ENCODE assay signal across 22 cellular contexts in the genomic region with DNA sequence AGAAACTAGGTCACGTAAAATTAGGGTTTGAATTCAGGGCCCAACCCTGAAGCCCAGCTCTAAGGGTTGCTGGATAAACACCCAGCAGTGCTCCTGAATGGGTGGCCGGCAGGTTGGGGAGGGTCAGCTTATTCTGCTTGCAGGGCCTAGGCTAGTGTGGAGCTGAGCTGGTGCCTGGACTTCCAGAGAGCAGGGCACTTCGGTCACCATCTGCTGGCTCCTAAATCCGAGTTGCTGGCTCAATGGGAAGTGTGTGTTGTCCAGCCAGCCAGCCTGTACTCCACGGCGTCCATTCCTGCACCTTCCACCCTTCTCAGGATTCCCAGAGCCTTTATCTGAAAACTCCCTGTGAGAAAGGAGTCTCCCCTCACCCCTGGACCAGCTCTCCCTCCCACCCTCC. TPM values are rescaled to one million over a fixed set of nuclear protein-coding genes. Genes with fewer than 3 reads are reported as not detected.
DNase-seq lines count a peak whose midpoint lies in the region; ATAC-seq, FAIRE-seq and TF ChIP-seq lines count a peak whose summit lies in the region.
"Had no signal": no experiment of that assay in that cellular context is flagged by ENCODE, and none has a peak within 500 bp of the region (broad histone marks: within the 10 kb centered on the region; RNA-seq: fewer than 3 reads in every experiment).

No MANE protein-coding gene starts in this region.

- H4K91ac ChIP-seq in H1 (replicated peaks; ENCODE audit: insufficient read length, low read length), result no peak overlapping the region

- H2BK5ac ChIP-seq in H1 (ENCODE audit: low read depth, low read length), result no peak overlapping the region

- H3K9me3 ChIP-seq in heart right ventricle (peaks cover 0 to 7% (median 0%) of the 10 kb centered on the region in 11 donors), H1 (ENCODE audit: insufficient read depth in 2 of 2, low read depth in 1 of 2, low read length in 1 of 2) (no peaks in the 10 kb centered on the region; a peak in 1 of 4 replicates), neural progenitor cell (ENCODE audit: low read depth) (no peaks in the 10 kb centered on the region), spleen (peaks cover 0 to 5% (median 2%) of the 10 kb centered on the region in 8 donors), ascending aorta (no peaks in the 10 kb centered on the region), kidney (ENCODE audit: control insufficient read depth in 1 of 2, low read length in 2 of 2) (peaks cover 0 to 6% of the 10 kb centered on the region in 2 donors)

- H4K20me1 ChIP-seq in H1 (replicated peaks in 1 of 2; ENCODE audit: control insufficient read depth in 1 of 2, insufficient read depth in 2 of 2, low read length in 2 of 2) (peaks cover 0 to 2% of the 10 kb centered on the region in 2 experiments), neural progenitor cell (ENCODE audit: low read depth) (no peaks in the 10 kb centered on the region)

- H3K4me2 ChIP-seq in H1 (ENCODE audit: insufficient read depth in 1 of 2, low read depth in 2 of 2, low read length in 2 of 2) (peak overlapping the region in 1 of 2 experiments; percentile 14; a peak in 2 of 4 replicates), neural progenitor cell (peak overlapping the region; percentile 63)
- H3K4me2 ChIP-seq: A549 had no signal

- peaks cover 0 to 72% (median 53%) of the 10 kb centered on the region in 7 donors for H3K27me3 ChIP-seq in heart right ventricle
- H3K27me3 ChIP-seq in H1 (replicated peaks in 1 of 4; ENCODE audit: control insufficient read depth in 3 of 4, extremely low read depth in 1 of 4, insufficient read depth in 3 of 4, low read length in 3 of 4), result peaks cover 0 to 18% (median 10%) of the 10 kb centered on the region in 4 experiments; a peak in 4 of 7 replicates
- peaks cover 2% of the 10 kb centered on the region for H3K27me3 ChIP-seq in neural progenitor cell
- peaks cover 0 to 73% (median 7%) of the 10 kb centered on the region in 7 donors for H3K27me3 ChIP-seq in spleen (replicated peaks in 1 of 7)
- no peaks in the 10 kb centered on the region for H3K27me3 ChIP-seq in ascending aorta

- H2AK5ac ChIP-seq in H1 (ENCODE audit: low read depth, low read length), result no peak overlapping the region

- H2AFZ ChIP-seq in H1 (ENCODE audit: low read length), result no peak overlapping the region
- H2AFZ ChIP-seq in neural progenitor cell (replicated peaks), result peak overlapping the region; percentile 9

- H3K9ac ChIP-seq in H1 (replicated peaks in 1 of 4; ENCODE audit: extremely low read depth in 1 of 4, low read depth in 3 of 4, low read length in 3 of 4) (no peak overlapping the region), neural progenitor cell (no peak overlapping the region), kidney (ENCODE audit: low read length in 2 of 2) (no peak overlapping the region)

- H2BK12ac ChIP-seq in H1 (ENCODE audit: low read depth, low read length), result peak overlapping the region; percentile 9; the same call in 1 of the 2 replicates

- no peak overlapping the region for H3K27ac ChIP-seq in heart right ventricle
- no peak overlapping the region for H3K27ac ChIP-seq in H1 (ENCODE audit: low read depth, low read length)
- H3K27ac ChIP-seq in neural progenitor cell, result no peak overlapping the region
- no peak overlapping the region for H3K27ac ChIP-seq in spleen
- no peak overlapping the region for H3K27ac ChIP-seq in ascending aorta
- no peak overlapping the region for H3K27ac ChIP-seq in kidney (ENCODE audit: low read depth in 2 of 2, low read length in 2 of 2)

- TF ChIP-seq RAD21 in H1 (IDR thresholded peaks at IDR 0.05 in 1 of 2, conservative IDR thresholded peaks at IDR 0.05 in 1 of 2; ENCODE audit: low read depth in 2 of 2, low read length in 2 of 2), result no peak

- H3K14ac ChIP-seq in H1 (ENCODE audit: insufficient read length), result no peak overlapping the region

- H3K36me3 ChIP-seq in heart right ventricle (no peaks in the 10 kb centered on the region), H1 (ENCODE audit: control insufficient read depth in 2 of 4, insufficient read depth in 4 of 4, low read length in 3 of 4) (no peaks in the 10 kb centered on the region), neural progenitor cell (no peaks in the 10 kb centered on the region), spleen (no peaks in the 10 kb centered on the region), ascending aorta (no peaks in the 10 kb centered on the region), kidney (ENCODE audit: control insufficient read depth in 1 of 2, insufficient read depth in 2 of 2, low read length in 2 of 2) (no peaks in the 10 kb centered on the region)

- H3K4me1 Mint-ChIP-seq in neural progenitor cell, result peaks cover 18% of the 10 kb centered on the region
- H3K4me1 Mint-ChIP-seq: CD4-positive, CD25-positive, alpha-beta regulatory T cell had no signal

- no peak overlapping the region for H3K27ac Mint-ChIP-seq in neural progenitor cell
- H3K27ac Mint-ChIP-seq: CD4-positive, CD25-positive, alpha-beta regulatory T cell; CD8-positive, alpha-beta T cell had no signal

- intact Hi-C loops in cardiac septum (cut with DNase I), result no loop called here
- intact Hi-C loops in heart right ventricle (cut with DNase I), result no loop called here
- intact Hi-C loops in spleen (cut with DNase I; ENCODE audit: low total_unique reads), result no loop called here
- intact Hi-C loops in ascending aorta (cut with DNase I), result no loop called here
- intact Hi-C loops in kidney (cut with DNase I), result no loop called here

- TF ChIP-seq POLR2A in H1 (IDR thresholded peaks at IDR 0.05; ENCODE audit: control extremely low read depth in 1 of 2, low read depth in 2 of 2, low read length in 2 of 2), result no peak
- no peak for TF ChIP-seq POLR2A in spleen (IDR thresholded peaks at IDR 0.05)

- no peaks in the 10 kb centered on the region for H3K79me1 ChIP-seq in H1 (ENCODE audit: low read depth, low read length)

- no peaks in the 10 kb centered on the region for H3K36me3 Mint-ChIP-seq in neural progenitor cell
- H3K36me3 Mint-ChIP-seq: CD4-positive, CD25-positive, alpha-beta regulatory T cell; CD8-positive, alpha-beta T cell had no signal

- peaks cover 8% of the 10 kb centered on the region for H3K9me3 Mint-ChIP-seq in neural progenitor cell
- H3K9me3 Mint-ChIP-seq: CD8-positive, alpha-beta T cell had no signal

- H3K4ac ChIP-seq in H1 (replicated peaks; ENCODE audit: insufficient read length, low read depth, low read length), result peak overlapping the region; percentile 3

- WGBS in heart right ventricle, 2 donors, result 80 to 83% methylated on average over 6 of the region's 6 CpGs
- 91% methylated on average over 6 of the region's 6 CpGs; no CpG with 5 or more reads in 1 of the 2 experiments for WGBS in H1 (ENCODE audit: extremely low coverage in 1 of 2, insufficient coverage in 1 of 2, insufficient read length in 1 of 2, insufficient replicate concordance in 2 of 2, low coverage in 1 of 2, low lambda C conversion rate in 2 of 2, missing lambda C conversion rate in 1 of 2), 2 experiments
- WGBS in spleen, 5 donors, result 75 to 89% (median 79%) methylated on average over 6 of the region's 6 CpGs

- POLR2A ChIA-PET in H1 (lab: Charles Lee; ENCODE audit: partially characterized antibody), result no interaction called here

- H2BK15ac ChIP-seq in H1 (ENCODE audit: low read length), result no peak overlapping the region

- no peak for TF ChIP-seq CTCF in heart right ventricle (IDR thresholded peaks at IDR 0.05)
- TF ChIP-seq CTCF in H1 (IDR thresholded peaks at IDR 0.05; ENCODE audit: control extremely low read depth in 1 of 3, insufficient read depth in 1 of 3, low read depth in 1 of 3, low read length in 3 of 3), result no peak
- TF ChIP-seq CTCF in neural progenitor cell (IDR thresholded peaks at IDR 0.05), result no peak
- TF ChIP-seq CTCF in spleen (IDR thresholded peaks at IDR 0.05 in 8 of 11, conservative IDR thresholded peaks at IDR 0.05 in 3 of 11), result no peak
- no peak for TF ChIP-seq CTCF in ascending aorta (IDR thresholded peaks at IDR 0.05)
- TF ChIP-seq CTCF in kidney (IDR thresholded peaks at IDR 0.05; ENCODE audit: borderline replicate concordance, extremely low read depth, insufficient read depth), result no peak

- no peak overlapping the region for H3K4me3 Mint-ChIP-seq in neural progenitor cell
- H3K4me3 Mint-ChIP-seq: CD4-positive, CD25-positive, alpha-beta regulatory T cell; CD8-positive, alpha-beta T cell; H9 had no signal

- peaks cover 27% of the 10 kb centered on the region for H3F3A ChIP-seq in neural progenitor cell (ENCODE audit: low read depth)

- H3K18ac ChIP-seq in H1 (ENCODE audit: extremely low read depth, low read length), result no peak overlapping the region; the same call in 1 of the 2 replicates

- H4K5ac ChIP-seq in H1 (ENCODE audit: insufficient read length, low read depth, low read length), result no peak overlapping the region

- no peak overlapping the region for H2BK120ac ChIP-seq in H1 (replicated peaks; ENCODE audit: low read depth, low read length)

- peak overlapping the region; percentile 15; the same call in 1 of the 2 replicates for H2BK20ac ChIP-seq in H1 (ENCODE audit: low read length)

- H3K27me3 Mint-ChIP-seq in neural progenitor cell (ENCODE audit: insufficient read depth, low read depth), result peaks cover 3% of the 10 kb centered on the region

- no peaks in the 10 kb centered on the region for H3K23me2 ChIP-seq in H1 (ENCODE audit: low read depth, low read length)

- CTCF ChIA-PET in H1 (lab: Charles Lee; ENCODE audit: partially characterized antibody), result interaction anchor here (0.6 to 2.5 kb wide), 5 partner anchors 14 to 92 kb away, joined by 3 to 5 read pairs (median 3); no protein-coding TSS in a partner anchor

- H3K4me3 ChIP-seq in heart right ventricle (no peak overlapping the region), H1 (ENCODE audit: extremely low read depth in 1 of 4, insufficient read depth in 2 of 4, low read depth in 3 of 4, low read length in 4 of 4) (no peak overlapping the region), neural progenitor cell (no peak overlapping the region), spleen (no peak overlapping the region), ascending aorta (no peak overlapping the region), kidney (ENCODE audit: low read length in 2 of 2) (no peak overlapping the region)
- H3K4me3 ChIP-seq: A549 had no signal

- FAIRE-seq in H1 (lab: Jason Lieb, UNC) (no peak), kidney (lab: Jason Lieb, UNC) (no peak)
- FAIRE-seq: A549, G401.6, GM12892 had no signal

- no peaks in the 10 kb centered on the region for H3K4me1 ChIP-seq in heart right ventricle
- peaks cover 0 to 11% (median 8%) of the 10 kb centered on the region in 4 experiments; a peak in 5 of 7 replicates for H3K4me1 ChIP-seq in H1 (replicated peaks in 1 of 4; ENCODE audit: control insufficient read depth in 3 of 4, insufficient read depth in 4 of 4, low read length in 3 of 4)
- H3K4me1 ChIP-seq in neural progenitor cell, result peaks cover 33% of the 10 kb centered on the region
- H3K4me1 ChIP-seq in spleen, result no peaks in the 10 kb centered on the region
- H3K4me1 ChIP-seq in ascending aorta, result no peaks in the 10 kb centered on the region
- H3K4me1 ChIP-seq in kidney (ENCODE audit: control insufficient read depth in 1 of 2, insufficient read depth in 1 of 2, low read depth in 1 of 2, low read length in 2 of 2), result no peaks in the 10 kb centered on the region
- H3K4me1 ChIP-seq: A549 had no signal

- no peak overlapping the region for H3K23ac ChIP-seq in H1 (ENCODE audit: insufficient read length)

- ATAC-seq in heart right ventricle, result no peak
- ATAC-seq: A549; CD8-positive, alpha-beta T cell; HCT116 had no signal

- DNase-seq in cardiac septum (ENCODE audit: low spot score), result peak; percentile 38
- no peak for DNase-seq in heart right ventricle
- no peak for DNase-seq in H1 (ENCODE audit: low read depth in 1 of 2, low spot score in 2 of 2)
- DNase-seq in neural progenitor cell (ENCODE audit: low spot score), result no peak
- DNase-seq in spleen, result peak; percentile 53
- no peak for DNase-seq in ascending aorta (ENCODE audit: low spot score in 2 of 2)
- no peak for DNase-seq in kidney
- no peak for DNase-seq in AML-193 (lab: John Stamatoyannopoulos, UW)
- DNase-seq: 8988T; ACHN; C1 segment of cervical spinal cord; Caco-2; CD4-positive, CD25-positive, alpha-beta regulatory T cell; CD8-positive, alpha-beta T cell; DMS153; DND-41; H9 had no signal

- H3K56ac ChIP-seq in H1 (replicated peaks; ENCODE audit: insufficient read length, low read depth, low read length), result no peak overlapping the region

- no peak for TF ChIP-seq EP300 in H1 (IDR thresholded peaks at IDR 0.05; ENCODE audit: borderline replicate concordance in 1 of 2, low read depth in 2 of 2, low read length in 2 of 2)

- no peaks in the 10 kb centered on the region for H3K79me2 ChIP-seq in H1 (ENCODE audit: control insufficient read depth in 1 of 2, insufficient read depth in 2 of 2, low read length in 2 of 2)
- no peaks in the 10 kb centered on the region for H3K79me2 ChIP-seq in neural progenitor cell (ENCODE audit: low read depth)

- peak overlapping the region; percentile 60; the same call in 1 of the 2 replicates for H4K8ac ChIP-seq in H1 (ENCODE audit: extremely low read depth, insufficient read depth, low read length)

RNA-seq across cellular contexts. Expression of a gene that starts 23.0 kb away (rescaled TPM):
- 0.24 TPM for total RNA-seq in cardiac septum
- under 1 TPM in 4 of 10 donors, not detected in 6; 0.05 to 0.28 (median 0.11) TPM for total RNA-seq in heart right ventricle
- polyA plus RNA-seq in heart right ventricle, result not detected
- not detected in 2 replicates for total RNA-seq in H1 (2021; fragmentation: NEBNext Ultra II Directional; extraction: Animal tissue kit (Norgen Biotek cat#: 25700))
- polyA plus RNA-seq in H1 (2011; rRNA removed), result under 0.01 TPM in 1 of 2 replicates, not detected in the other
- under 0.01 TPM for polyA plus RNA-seq in H1 (2011; cell fraction: cytosol; rRNA removed)
- 0.03 TPM for polyA plus RNA-seq in H1 (2011; cell fraction: nucleus; rRNA removed)
- polyA plus RNA-seq in H1 (2012, experiment 1 of 2), result not detected in 4 replicates
- not detected for polyA plus RNA-seq in H1 (2012, experiment 2 of 2)
- polyA plus RNA-seq in H1 (2013, experiment 1 of 2), result not detected
- not detected for polyA plus RNA-seq in H1 (2013, experiment 2 of 2)
- polyA minus RNA-seq in H1 (2011; rRNA and poly(A)+ RNA removed), result not detected in 2 replicates
- not detected for polyA minus RNA-seq in H1 (2011; cell fraction: cytosol; rRNA and poly(A)+ RNA removed)
- not detected for polyA minus RNA-seq in H1 (2011; cell fraction: nucleus; rRNA and poly(A)+ RNA removed)
- total RNA-seq in neural progenitor cell (ENCODE audit: low replicate concordance), result not detected in 2 replicates
- under 1 TPM in 1 of 7 donors, not detected in 6; 0.06 TPM for total RNA-seq in spleen
- polyA plus RNA-seq in spleen, result under 1 TPM in 2 of 3 donors, not detected in 1; under 0.01 TPM
- total RNA-seq in ascending aorta, result not detected
- total RNA-seq in kidney, result not detected
- polyA plus RNA-seq in kidney (ENCODE audit: insufficient read depth, low read depth, low replicate concordance), result 0.04 TPM
- total RNA-seq: CD4-positive, CD25-positive, alpha-beta regulatory T cell; CD8-positive, alpha-beta T cell; H4; H9 had no signal
- polyA plus RNA-seq: CD4-positive, CD25-positive, alpha-beta regulatory T cell had no signal

RNA-seq across cellular contexts. Expression of a gene that starts 56.1 kb away (rescaled TPM):
- total RNA-seq in cardiac septum, result 49.0 TPM
- total RNA-seq in heart right ventricle, result 10 to 100 TPM; 49.0 to 74.0 (median 51.8) TPM
- 10 to 100 TPM; 40.3 to 53.9 TPM for polyA plus RNA-seq in heart right ventricle
- 41.1 and 47.4 TPM in 2 replicates for total RNA-seq in H1 (2021; fragmentation: NEBNext Ultra II Directional; extraction: Animal tissue kit (Norgen Biotek cat#: 25700))
- 12.7 and 22.9 TPM in 2 replicates for polyA plus RNA-seq in H1 (2011; rRNA removed)
- 24.6 TPM for polyA plus RNA-seq in H1 (2011; cell fraction: cytosol; rRNA removed)
- polyA plus RNA-seq in H1 (2011; cell fraction: nucleus; rRNA removed), result 12.0 TPM
- 29.6 to 43.4 TPM (median 33.4 TPM) in 4 replicates for polyA plus RNA-seq in H1 (2012, experiment 1 of 2)
- polyA plus RNA-seq in H1 (2012, experiment 2 of 2), result 4.0 TPM
- 32.7 TPM for polyA plus RNA-seq in H1 (2013, experiment 1 of 2)
- polyA plus RNA-seq in H1 (2013, experiment 2 of 2), result 32.9 TPM
- 27.8 and 30.4 TPM in 2 replicates for polyA minus RNA-seq in H1 (2011; rRNA and poly(A)+ RNA removed)
- 19.0 TPM for polyA minus RNA-seq in H1 (2011; cell fraction: cytosol; rRNA and poly(A)+ RNA removed)
- 29.2 TPM for polyA minus RNA-seq in H1 (2011; cell fraction: nucleus; rRNA and poly(A)+ RNA removed)
- total RNA-seq in neural progenitor cell (ENCODE audit: low replicate concordance), result 105 and 137 TPM in 2 replicates
- total RNA-seq in spleen, result 10 to 100 TPM; 27.9 to 42.6 (median 33.7) TPM
- 10 to 100 TPM; 27.7 to 42.9 (median 42.6) TPM for polyA plus RNA-seq in spleen
- total RNA-seq in ascending aorta, result 34.8 TPM
- total RNA-seq in kidney, result 31.2 TPM
- 33.7 TPM for polyA plus RNA-seq in kidney (ENCODE audit: insufficient read depth, low read depth, low replicate concordance)

Comparison
In these comparisons a context has a peak if more than half of its experiments do, and no peak if none do; other contexts are left out.
1. DNase-seq: peak in cardiac septum (single experiment) and spleen (single experiment); none in heart right ventricle (0 of 2), H1 (0 of 2), neural progenitor cell (single experiment), ascending aorta (0 of 2), kidney (single experiment) and AML-193 (0 of 2).